In genomic region chr9:33521861-33522260, GRCh38 we compare ENCODE assay signal across 2 cellular contexts. TPM values are rescaled to one million over a fixed set of nuclear protein-coding genes. Genes with fewer than 3 reads are reported as not detected.
"Had no signal": no experiment of that assay in that cellular context is flagged by ENCODE, and none has a peak within 500 bp of the region (broad histone marks: within the 10 kb centered on the region; RNA-seq: fewer than 3 reads in every experiment).

No MANE protein-coding gene starts in this region.

RNA-seq across cellular contexts. Expression of gene ANKRD18B, which starts 2.2 kb away (rescaled TPM):
- total RNA-seq: aorta, OCI-LY7 had no signal
